In genomic region chr10:110496553-110497437, GRCh38 we compare ENCODE assay signal across 8 cellular contexts. TPM values are rescaled to one million over a fixed set of nuclear protein-coding genes. Genes with fewer than 3 reads are reported as not detected.
DNase-seq lines count a peak whose midpoint lies in the region; ATAC-seq, FAIRE-seq and TF ChIP-seq lines count a peak whose summit lies in the region.

No MANE protein-coding gene starts in this region.

- peak overlapping the region; percentile 68 for H3K4me3 ChIP-seq in hepatocyte
- peak overlapping the region; percentile 18 to 83 for H3K4me3 ChIP-seq in small intestine (ENCODE audit: low read depth in 1 of 2, low read length in 2 of 2)

- H3K36me3 Mint-ChIP-seq in activated CD4-positive, alpha-beta T cell treated with anti-CD3 and anti-CD28 coated beads for 36 hours (ENCODE audit: low read depth), result peaks cover 45% of the 10 kb centered on the region
- H3K36me3 Mint-ChIP-seq in activated CD8-positive, alpha-beta T cell treated with anti-CD3 and anti-CD28 coated beads for 36 hours (ENCODE audit: low read depth), result peaks cover 42% of the 10 kb centered on the region

- H3K27ac ChIP-seq in hepatocyte (peak overlapping the region; percentile 94), small intestine (ENCODE audit: low read depth in 1 of 2, low read length in 1 of 2) (peak overlapping the region; percentile 86 to 97)

- FAIRE-seq in small intestine (lab: Jason Lieb, UNC), result no peak

- peaks cover 3% of the 10 kb centered on the region for H4K20me1 ChIP-seq in hepatocyte (ENCODE audit: insufficient read depth, poor library complexity, severe bottlenecking)

- peak overlapping the region; percentile 95 for H3K4me3 Mint-ChIP-seq in activated CD4-positive, alpha-beta T cell treated with anti-CD3 and anti-CD28 coated beads for 36 hours
- peak overlapping the region; percentile 92 for H3K4me3 Mint-ChIP-seq in activated CD8-positive, alpha-beta T cell treated with anti-CD3 and anti-CD28 coated beads for 36 hours

- TF ChIP-seq CTCF in activated CD8-positive, alpha-beta T cell treated with anti-CD3 and anti-CD28 coated beads for 36 hours (IDR thresholded peaks at IDR 0.05), result no peak
- TF ChIP-seq CTCF in hepatocyte (IDR thresholded peaks at IDR 0.05; ENCODE audit: poor library complexity), result no peak

- peak overlapping the region; percentile 67 for H2AFZ ChIP-seq in hepatocyte

- CTCF ChIA-PET in activated CD4-positive, alpha-beta T cell treated with anti-CD3 and anti-CD28 coated beads for 36 hours (lab: Charles Lee), result interaction anchor here (0.8 to 1.3 kb wide), 5 partner anchors 13 to 142 kb away, joined by 3 to 10 read pairs (median 3); no protein-coding TSS in a partner anchor
- CTCF ChIA-PET in activated CD8-positive, alpha-beta T cell treated with anti-CD3 and anti-CD28 coated beads for 36 hours (lab: Charles Lee), result interaction anchor here (0.8 to 3.7 kb wide), 10 partner anchors 14 to 237 kb away, joined by 3 to 24 read pairs (median 4); partner anchors contain the start of gene SMNDC1

- no peak for DNase-seq in activated CD4-positive, alpha-beta T cell treated with anti-CD3 and anti-CD28 coated beads for 36 hours
- no peak for DNase-seq in activated CD4-positive, alpha-beta T cell treated with anti-CD3 and anti-CD28 coated beads for 4 hours
- DNase-seq in activated CD8-positive, alpha-beta T cell treated with anti-CD3 and anti-CD28 coated beads for 36 hours, result no peak
- no peak for DNase-seq in hepatocyte (ENCODE audit: low spot score)
- no peak for DNase-seq in small intestine
- DNase-seq in effector CD4-positive, alpha-beta T cell, result no peak

- H3K4me1 ChIP-seq in hepatocyte (ENCODE audit: insufficient read depth) (peaks cover 26% of the 10 kb centered on the region), small intestine (ENCODE audit: control insufficient read depth in 2 of 2, insufficient read depth in 1 of 2, low read depth in 1 of 2, low read length in 1 of 2) (peaks cover 3 to 6% of the 10 kb centered on the region in 2 donors)

- peak overlapping the region; percentile 84 for H3K27ac Mint-ChIP-seq in activated CD4-positive, alpha-beta T cell treated with anti-CD3 and anti-CD28 coated beads for 36 hours
- H3K27ac Mint-ChIP-seq in activated CD8-positive, alpha-beta T cell treated with anti-CD3 and anti-CD28 coated beads for 36 hours, result peak overlapping the region; percentile 93

- H3K27me3 Mint-ChIP-seq in activated CD4-positive, alpha-beta T cell treated with anti-CD3 and anti-CD28 coated beads for 36 hours, result no peaks in the 10 kb centered on the region
- peaks cover 2% of the 10 kb centered on the region for H3K27me3 Mint-ChIP-seq in activated CD8-positive, alpha-beta T cell treated with anti-CD3 and anti-CD28 coated beads for 36 hours

- H3K9me3 ChIP-seq in hepatocyte (ENCODE audit: low read depth) (no peaks in the 10 kb centered on the region), small intestine (ENCODE audit: control insufficient read depth, low read depth) (no peaks in the 10 kb centered on the region)

- intact Hi-C loops in activated CD4-positive, alpha-beta T cell treated with anti-CD3 and anti-CD28 coated beads for 36 hours (cut with DNase I, micrococcal nuclease), result loop anchor here (1.0 to 5.0 kb wide), 16 partner anchors 40 to 574 kb away; partner anchors contain the start of genes BBIP1 (in 1 of the 2), SHOC2 (in 1 of the 2), SMC3 (in 1 of the 2) and XPNPEP1 (in 1 of the 2)
- intact Hi-C loops in activated CD8-positive, alpha-beta T cell treated with anti-CD3 and anti-CD28 coated beads for 36 hours (cut with micrococcal nuclease), result loop anchor here (2.0 kb wide), 1 partner anchor 40 kb away; no protein-coding TSS in a partner anchor

- H3K9me2 ChIP-seq in hepatocyte (replicated peaks; ENCODE audit: insufficient read depth), result no peaks in the 10 kb centered on the region

- H3K27me3 ChIP-seq in hepatocyte (peaks cover 16% of the 10 kb centered on the region), small intestine (ENCODE audit: control insufficient read depth in 2 of 2, insufficient read depth in 2 of 2, low read length in 2 of 2) (no peaks in the 10 kb centered on the region)

- H3K36me3 ChIP-seq in hepatocyte (replicated peaks; ENCODE audit: insufficient read depth, low read depth), result no peaks in the 10 kb centered on the region
- no peaks in the 10 kb centered on the region for H3K36me3 ChIP-seq in small intestine (ENCODE audit: control insufficient read depth in 2 of 2, insufficient read depth in 2 of 2, low read length in 2 of 2)

- H3K9me3 Mint-ChIP-seq in activated CD4-positive, alpha-beta T cell treated with anti-CD3 and anti-CD28 coated beads for 36 hours (ENCODE audit: low read depth), result no peaks in the 10 kb centered on the region
- H3K9me3 Mint-ChIP-seq in activated CD8-positive, alpha-beta T cell treated with anti-CD3 and anti-CD28 coated beads for 36 hours, result no peaks in the 10 kb centered on the region

- ATAC-seq in activated CD4-positive, alpha-beta T cell treated with anti-CD3 and anti-CD28 coated beads for 36 hours, result no peak
- no peak for ATAC-seq in activated CD8-positive, alpha-beta T cell treated with anti-CD3 and anti-CD28 coated beads for 36 hours
- no peak for ATAC-seq in esophagus mucosa
- ATAC-seq in HG03045 (IDR thresholded peaks at IDR 0.05; ENCODE audit: unreplicated experiment), result no peak

- WGBS in hepatocyte (ENCODE audit: low lambda C conversion rate, missing lambda C conversion rate), result 21% methylated on average over 20 of the region's 22 CpGs
- 18 to 25% (median 23%) methylated on average over 22 of the region's 22 CpGs for WGBS in small intestine, 3 donors

- POLR2A ChIA-PET in activated CD4-positive, alpha-beta T cell treated with anti-CD3 and anti-CD28 coated beads for 36 hours (lab: Charles Lee), result interaction anchor here (0.8 to 1.7 kb wide), 3 partner anchors 82 to 142 kb away, joined by 3 read pairs; no protein-coding TSS in a partner anchor
- POLR2A ChIA-PET in activated CD8-positive, alpha-beta T cell treated with anti-CD3 and anti-CD28 coated beads for 36 hours (lab: Charles Lee), result interaction anchor here (0.8 to 6.0 kb wide), 13 partner anchors 10 to 183 kb away, joined by 3 to 47 read pairs (median 5); partner anchors contain the start of gene SMC3

- peaks cover 6% of the 10 kb centered on the region for H3K79me2 ChIP-seq in hepatocyte

- peak overlapping the region; percentile 78 for H3K4me2 ChIP-seq in hepatocyte

- H3K4me1 Mint-ChIP-seq in activated CD4-positive, alpha-beta T cell treated with anti-CD3 and anti-CD28 coated beads for 36 hours, result peaks cover 38% of the 10 kb centered on the region
- peaks cover 32% of the 10 kb centered on the region for H3K4me1 Mint-ChIP-seq in activated CD8-positive, alpha-beta T cell treated with anti-CD3 and anti-CD28 coated beads for 36 hours (ENCODE audit: low read depth)

RNA-seq across cellular contexts. Expression of gene DUSP5, which starts 0.9 kb away (rescaled TPM):
- 10 to 100 TPM; 60.9 to 70.7 TPM for total RNA-seq in activated CD4-positive, alpha-beta T cell treated with anti-CD3 and anti-CD28 coated beads for 36 hours
- total RNA-seq in activated CD8-positive, alpha-beta T cell treated with anti-CD3 and anti-CD28 coated beads for 36 hours, result 10 to 100 TPM; 49.4 to 50.8 TPM
- total RNA-seq in hepatocyte, result 47.5 and 49.6 TPM in 2 replicates
- 54.2 and 60.7 TPM in 2 replicates for polyA plus RNA-seq in hepatocyte
- 10 to 100 TPM in 2 of 3 donors, 1 to 10 TPM in 1; 8.3 to 36.2 (median 11.8) TPM for polyA plus RNA-seq in small intestine
- total RNA-seq in esophagus mucosa, result 26.8 TPM
